ENCODE assay signal across 20 cellular contexts in genomic region chr22:39204216-39204615, GRCh38. TPM values are rescaled to one million over a fixed set of nuclear protein-coding genes. Genes with fewer than 3 reads are reported as not detected.
A peak's percentile ranks its signal among the peaks of the same experiment; 100 is the strongest.
DNase-seq lines count a peak whose midpoint lies in the region; ATAC-seq and TF ChIP-seq lines count a peak whose summit lies in the region.
"Had no signal": no experiment of that assay in that cellular context is flagged by ENCODE, and none has a peak within 500 bp of the region (broad histone marks: within the 10 kb centered on the region; RNA-seq: fewer than 3 reads in every experiment).

No MANE protein-coding gene starts in this region.

- H4K8ac ChIP-seq in neuronal stem cell (ENCODE audit: low read depth, low read length), result no peak overlapping the region

- in situ Hi-C loops in KBM-7 (cut with MboI; ENCODE audit: low pct_unique_long_range_greater_than_20kb, low sequenced_read_pairs), result no loop called here

- no peak for TF ChIP-seq CTCF in coronary artery (IDR thresholded peaks at IDR 0.05)

- peak; percentile 20 for DNase-seq in activated naive CD8-positive, alpha-beta T cell treated with anti-CD3 and anti-CD28 coated beads, Interleukin-2, amount 10 ng/mL, durations not matched to agents 7 days and 5 days
- no peak for DNase-seq in activated naive CD8-positive, alpha-beta T cell treated with anti-CD3 and anti-CD28 coated beads for 36 hours
- DNase-seq in coronary artery (ENCODE audit: low spot score) (peak; percentile 68), neuronal stem cell (ENCODE audit: low spot score) (no peak), aorta (peak; percentile 11 to 49), putamen (ENCODE audit: low spot score) (no peak), KBM-7 (no peak), anterior cingulate cortex (lab: John Stamatoyannopoulos, UW) (no peak)
- DNase-seq: AML-193, DMS 273 treated with DMSO at 0.1 percent for 48 hours, DND-41, GOT3, HFFc6, NCI-H1105 treated with DMSO at 0.1 percent for 48 hours, NCI-H1694, NCI-H2081 treated with DMSO at 0.1 percent for 48 hours, NCI-H446 treated with DMSO at 0.1 percent for 48 hours had no signal

- H2BK15ac ChIP-seq in neuronal stem cell (ENCODE audit: low read length), result peak overlapping the region; percentile 3

- peak overlapping the region; percentile 15 for H3K23ac ChIP-seq in neuronal stem cell (ENCODE audit: low read depth, low read length, poor library complexity)

- no peak for ATAC-seq in activated naive CD8-positive, alpha-beta T cell treated with anti-CD3 and anti-CD28 coated beads, Interleukin-2, amount 10 ng/mL, durations not matched to agents 7 days and 5 days (ENCODE audit: low read depth)
- ATAC-seq in aorta (ENCODE audit: low FRiP score), result no peak
- ATAC-seq: K562 had no signal

- no peaks in the 10 kb centered on the region for H3K9me3 Mint-ChIP-seq in activated naive CD8-positive, alpha-beta T cell treated with anti-CD3 and anti-CD28 coated beads, Interleukin-2, amount 10 ng/mL, durations not matched to agents 7 days and 5 days
- no peaks in the 10 kb centered on the region for H3K9me3 Mint-ChIP-seq in activated naive CD8-positive, alpha-beta T cell treated with anti-CD3 and anti-CD28 coated beads for 36 hours

- H3K27ac ChIP-seq in coronary artery (no peak overlapping the region), neuronal stem cell (replicated peaks; ENCODE audit: low read length) (no peak overlapping the region), aorta (ENCODE audit: low read depth in 1 of 2, low read length in 2 of 2) (no peak overlapping the region)
- H3K27ac ChIP-seq: 22Rv1, C4-2B had no signal

- H3K4me2 ChIP-seq in neuronal stem cell (ENCODE audit: insufficient read depth, low read length, poor library complexity, severe bottlenecking), result no peak overlapping the region

- H3K27ac Mint-ChIP-seq in activated naive CD8-positive, alpha-beta T cell treated with anti-CD3 and anti-CD28 coated beads, Interleukin-2, amount 10 ng/mL, durations not matched to agents 7 days and 5 days, result no peak overlapping the region
- no peak overlapping the region for H3K27ac Mint-ChIP-seq in activated naive CD8-positive, alpha-beta T cell treated with anti-CD3 and anti-CD28 coated beads for 36 hours
- H3K27ac Mint-ChIP-seq: HFFc6 had no signal

- no peak overlapping the region for H2BK12ac ChIP-seq in neuronal stem cell (ENCODE audit: low read length)

- H4K91ac ChIP-seq in neuronal stem cell (ENCODE audit: low read depth, low read length, poor library complexity), result no peak overlapping the region

- H2BK5ac ChIP-seq in neuronal stem cell (ENCODE audit: low read length), result no peak overlapping the region

- no peak overlapping the region for H3K18ac ChIP-seq in neuronal stem cell (ENCODE audit: low read length)

- H2BK120ac ChIP-seq in neuronal stem cell (ENCODE audit: low read depth, low read length), result no peak overlapping the region

- H3K4me1 ChIP-seq in neuronal stem cell (ENCODE audit: control insufficient read depth in 2 of 2, insufficient read depth in 1 of 2, low read depth in 1 of 2, low read length in 2 of 2) (peaks cover 0 to 15% of the 10 kb centered on the region in 2 donors), aorta (ENCODE audit: control insufficient read depth in 1 of 2, insufficient read depth in 2 of 2, low read length in 2 of 2) (no peaks in the 10 kb centered on the region)

- intact Hi-C loops in aorta (cut with DNase I), result no loop called here

- H3K27me3 Mint-ChIP-seq in activated naive CD8-positive, alpha-beta T cell treated with anti-CD3 and anti-CD28 coated beads, Interleukin-2, amount 10 ng/mL, durations not matched to agents 7 days and 5 days, result peaks cover 31% of the 10 kb centered on the region
- H3K27me3 Mint-ChIP-seq in activated naive CD8-positive, alpha-beta T cell treated with anti-CD3 and anti-CD28 coated beads for 36 hours, result no peaks in the 10 kb centered on the region

- POLR2A ChIA-PET in activated naive CD8-positive, alpha-beta T cell treated with anti-CD3 and anti-CD28 coated beads, Interleukin-2, amount 10 ng/mL, durations not matched to agents 7 days and 5 days (lab: Charles Lee), result interaction anchor here (0.7 to 1.2 kb wide), 2 partner anchors 29 to 471 kb away, joined by 4 to 7 read pairs; no protein-coding TSS in a partner anchor

- H3K27me3 ChIP-seq in neuronal stem cell (ENCODE audit: control insufficient read depth in 3 of 3, insufficient read depth in 3 of 3, low read depth in 1 of 3, low read length in 3 of 3) (no peaks in the 10 kb centered on the region), aorta (ENCODE audit: control insufficient read depth in 1 of 2, insufficient read depth in 2 of 2, low read length in 1 of 2) (no peaks in the 10 kb centered on the region)

- no peak overlapping the region for H3K4me3 Mint-ChIP-seq in activated naive CD8-positive, alpha-beta T cell treated with anti-CD3 and anti-CD28 coated beads, Interleukin-2, amount 10 ng/mL, durations not matched to agents 7 days and 5 days
- no peak overlapping the region for H3K4me3 Mint-ChIP-seq in activated naive CD8-positive, alpha-beta T cell treated with anti-CD3 and anti-CD28 coated beads for 36 hours
- H3K4me3 Mint-ChIP-seq: HFFc6 had no signal

- peaks cover 17% of the 10 kb centered on the region for H3K4me1 Mint-ChIP-seq in activated naive CD8-positive, alpha-beta T cell treated with anti-CD3 and anti-CD28 coated beads, Interleukin-2, amount 10 ng/mL, durations not matched to agents 7 days and 5 days
- peaks cover 21% of the 10 kb centered on the region for H3K4me1 Mint-ChIP-seq in activated naive CD8-positive, alpha-beta T cell treated with anti-CD3 and anti-CD28 coated beads for 36 hours

- H3K9me3 ChIP-seq in neuronal stem cell (replicated peaks in 1 of 2; ENCODE audit: control insufficient read depth in 2 of 2, insufficient read depth in 1 of 2, low read depth in 1 of 2, low read length in 2 of 2) (no peaks in the 10 kb centered on the region), aorta (ENCODE audit: control insufficient read depth, low read length) (no peaks in the 10 kb centered on the region)

- peak overlapping the region; percentile 6 for H2AK5ac ChIP-seq in neuronal stem cell (ENCODE audit: low read depth, low read length)

- no peaks in the 10 kb centered on the region for H3K36me3 Mint-ChIP-seq in activated naive CD8-positive, alpha-beta T cell treated with anti-CD3 and anti-CD28 coated beads, Interleukin-2, amount 10 ng/mL, durations not matched to agents 7 days and 5 days
- no peaks in the 10 kb centered on the region for H3K36me3 Mint-ChIP-seq in activated naive CD8-positive, alpha-beta T cell treated with anti-CD3 and anti-CD28 coated beads for 36 hours

- H3K4me3 ChIP-seq in coronary artery, result no peak overlapping the region
- no peak overlapping the region for H3K4me3 ChIP-seq in neuronal stem cell (ENCODE audit: low read length in 2 of 2)
- H3K4me3 ChIP-seq in aorta (ENCODE audit: low read length in 2 of 2), result no peak overlapping the region
- H3K4me3 ChIP-seq: K562 had no signal

- no CpG with 5 or more reads among the region's 8 CpGs for WGBS in neuronal stem cell (ENCODE audit: extremely low coverage in 2 of 2, insufficient read length in 2 of 2, insufficient replicate concordance in 1 of 2), 2 donors
- 96 to 99% methylated on average over 8 of the region's 8 CpGs for WGBS in aorta, 2 donors

- no peak overlapping the region for H2AFZ ChIP-seq in neuronal stem cell (ENCODE audit: low read length)

- H3K36me3 ChIP-seq in neuronal stem cell (replicated peaks in 1 of 2; ENCODE audit: control insufficient read depth in 2 of 2, insufficient read depth in 2 of 2, low read length in 2 of 2) (no peaks in the 10 kb centered on the region), aorta (ENCODE audit: control insufficient read depth in 1 of 2, insufficient read depth in 2 of 2, low read length in 1 of 2) (no peaks in the 10 kb centered on the region)

- H3K14ac ChIP-seq in neuronal stem cell (ENCODE audit: low read length), result no peak overlapping the region

- H3K9ac ChIP-seq in neuronal stem cell (ENCODE audit: low read depth, low read length, poor library complexity), result peak overlapping the region; percentile 7

- no peaks in the 10 kb centered on the region for H3K79me1 ChIP-seq in neuronal stem cell (ENCODE audit: low read depth, low read length)

- H3K4ac ChIP-seq in neuronal stem cell (ENCODE audit: low read length), result no peak overlapping the region

RNA-seq across cellular contexts. Expression of gene PDGFB, which starts 40.6 kb away (rescaled TPM):
- 1 to 10 TPM; 7.2 to 7.9 TPM for total RNA-seq in activated naive CD8-positive, alpha-beta T cell treated with anti-CD3 and anti-CD28 coated beads, Interleukin-2, amount 10 ng/mL, durations not matched to agents 7 days and 5 days
- under 1 TPM; 0.35 to 0.40 TPM for total RNA-seq in activated naive CD8-positive, alpha-beta T cell treated with anti-CD3 and anti-CD28 coated beads for 36 hours
- 2.6 TPM for polyA plus RNA-seq in neuronal stem cell (2013, experiment 1 of 2)
- 2.8 TPM for polyA plus RNA-seq in neuronal stem cell (2013, experiment 2 of 2)
- total RNA-seq in aorta, result 10 to 100 TPM in 1 of 2 donors, 1 to 10 TPM in 1; 6.7 to 20.7 TPM
- polyA plus RNA-seq in aorta, result 1 to 10 TPM in 1 of 2 donors, under 1 TPM in 1; 0.97 to 1.9 TPM
- total RNA-seq: HFFc6 had no signal

RNA-seq across cellular contexts. Expression of gene CBX7, which starts 51.7 kb away (rescaled TPM):
- total RNA-seq in activated naive CD8-positive, alpha-beta T cell treated with anti-CD3 and anti-CD28 coated beads, Interleukin-2, amount 10 ng/mL, durations not matched to agents 7 days and 5 days, result 10 to 100 TPM; 64.2 to 71.3 TPM
- total RNA-seq in activated naive CD8-positive, alpha-beta T cell treated with anti-CD3 and anti-CD28 coated beads for 36 hours, result 10 to 100 TPM; 11.6 to 12.5 TPM
- 9.3 TPM for polyA plus RNA-seq in neuronal stem cell (2013, experiment 1 of 2)
- polyA plus RNA-seq in neuronal stem cell (2013, experiment 2 of 2), result 9.2 TPM
- total RNA-seq in aorta, result 10 to 100 TPM; 90.5 to 93.4 TPM
- polyA plus RNA-seq in aorta, result 100 to 1,000 TPM in 1 of 2 donors, 10 to 100 TPM in 1; 74.8 to 110 TPM

Comparison
In these comparisons a context has a peak if more than half of its experiments do, and no peak if none do; other contexts are left out.
1. DNase-seq: peak in activated naive CD8-positive, alpha-beta T cell treated with anti-CD3 and anti-CD28 coated beads, Interleukin-2, amount 10 ng/mL, durations not matched to agents 7 days and 5 days (single experiment), coronary artery (single experiment) and aorta (2 of 2); none in activated naive CD8-positive, alpha-beta T cell treated with anti-CD3 and anti-CD28 coated beads for 36 hours (single experiment), neuronal stem cell (single experiment), putamen (single experiment), KBM-7 (single experiment) and anterior cingulate cortex (0 of 58).
2. RNA of gene PDGFB, which starts 40.6 kb away (total RNA-seq): 6.7 to 20.7 TPM in aorta and 7.2 to 7.9 TPM in activated naive CD8-positive, alpha-beta T cell treated with anti-CD3 and anti-CD28 coated beads, Interleukin-2, amount 10 ng/mL, durations not matched to agents 7 days and 5 days; 0.35 to 0.40 TPM in activated naive CD8-positive, alpha-beta T cell treated with anti-CD3 and anti-CD28 coated beads for 36 hours; every median in the first group is over 4 times any median in the second.
3. RNA of gene CBX7, which starts 51.7 kb away (total RNA-seq): 90.5 to 93.4 TPM in aorta and 64.2 to 71.3 TPM in activated naive CD8-positive, alpha-beta T cell treated with anti-CD3 and anti-CD28 coated beads, Interleukin-2, amount 10 ng/mL, durations not matched to agents 7 days and 5 days; 11.6 to 12.5 TPM in activated naive CD8-positive, alpha-beta T cell treated with anti-CD3 and anti-CD28 coated beads for 36 hours; every median in the first group is over 4 times any median in the second.